Comparison of ENCODE assay signal across 8 cellular contexts in the genomic region with DNA sequence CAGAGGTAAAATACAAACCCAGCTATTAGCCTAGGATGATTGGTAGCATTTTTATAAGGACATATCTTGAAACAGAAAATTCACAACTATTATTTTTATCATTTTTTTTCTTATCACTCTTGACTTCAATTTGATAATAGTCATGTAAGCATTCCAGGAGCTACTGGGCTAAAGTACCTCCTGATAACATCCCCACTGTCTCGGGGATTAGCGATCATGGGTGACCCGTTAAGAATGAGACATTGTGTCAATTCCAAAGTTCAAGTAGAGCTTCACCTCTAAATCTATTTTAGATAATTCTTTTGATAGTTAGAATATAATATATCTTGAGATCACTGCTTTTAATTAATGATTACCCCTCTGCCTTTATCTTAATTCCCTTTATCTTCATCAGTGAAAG.
"Had no signal": no experiment of that assay in that cellular context is flagged by ENCODE, and none has a peak within 500 bp of the region (broad histone marks: within the 10 kb centered on the region; RNA-seq: fewer than 3 reads in every experiment).

No MANE protein-coding gene starts in this region.

- DNase-seq: GM23248, GOT3, H7, H9, HCEC 1CT, HFFc6 had no signal

- H3K4me1 ChIP-seq: HAP-1 had no signal

- H3K4me2 ChIP-seq: GM23338 had no signal

- H3K27ac ChIP-seq: GM23248 had no signal

- H3K9ac ChIP-seq: GM23248 had no signal

- H3K4me3 ChIP-seq: GM23248, GM23338, HAP-1 had no signal

- H3K36me3 ChIP-seq: HAP-1 had no signal
